26 cellular contexts compared by ENCODE assay signal in genomic region chr2:80703532-80703931, GRCh38.
"Had no signal": no experiment of that assay in that cellular context is flagged by ENCODE, and none has a peak within 500 bp of the region (broad histone marks: within the 10 kb centered on the region; RNA-seq: fewer than 3 reads in every experiment).

No MANE protein-coding gene starts in this region.

- H3K4me1 Mint-ChIP-seq: activated CD4-positive, alpha-beta memory T cell treated with anti-CD3 and anti-CD28 coated beads, Interleukin-2, amount 10 ng/mL, durations not matched to agents 7 days and 5 days; activated CD4-positive, alpha-beta T cell treated with anti-CD3 and anti-CD28 coated beads, Interleukin-2, amount 10 ng/mL, durations not matched to agents 7 days and 5 days had no signal

- H3K36me3 Mint-ChIP-seq: activated naive CD8-positive, alpha-beta T cell had no signal

- ATAC-seq: activated T-cell treated with anti-CD3 and anti-CD28 coated beads, Interleukin-2, amount 50 U/mL, for 72 hours; effector memory CD8-positive, alpha-beta T cell; gastroesophageal sphincter had no signal

- H3K9me3 ChIP-seq: gastroesophageal sphincter had no signal

- DNase-seq: activated CD4-positive, alpha-beta memory T cell treated with anti-CD3 and anti-CD28 coated beads, Interleukin-2, amount 10 ng/mL, durations not matched to agents 7 days and 5 days; activated CD4-positive, alpha-beta T cell treated with anti-CD3 and anti-CD28 coated beads for 1 hour; activated CD4-positive, alpha-beta T cell treated with anti-CD3 and anti-CD28 coated beads for 4 hours; activated CD4-positive, alpha-beta T cell treated with anti-CD3 and anti-CD28 coated beads, Interleukin-2, amount 10 ng/mL, durations not matched to agents 7 days and 5 days; activated CD4-positive, alpha-beta T cell treated with anti-CD3 and anti-CD28 coated beads, Interleukin-2, amount 50 U/mL, for 4 hours; activated CD8-positive, alpha-beta memory T cell treated with anti-CD3 and anti-CD28 coated beads, Interleukin-2, amount 50 U/mL, for 48 hours; activated gamma-delta T cell treated with Interleukin-2 at 50 U/mL for 16 hours; activated naive CD4-positive, alpha-beta T cell treated with anti-CD3 and anti-CD28 coated beads, Interleukin-2, amount 50 U/mL, for 16 hours; activated naive CD4-positive, alpha-beta T cell treated with Interleukin-2 at 50 U/mL for 16 hours; activated T-cell treated with anti-CD3 and anti-CD28 coated beads for 4 hours; activated T-cell treated with anti-CD3 and anti-CD28 coated beads, Interleukin-2, amount 50 U/mL, for 24 hours; activated T-cell treated with anti-CD3 and anti-CD28 coated beads, Interleukin-2, amount 50 U/mL, for 72 hours; amniotic stem cell; anterior cingulate cortex; brain microvascular endothelial cell; caudate nucleus; cortex of kidney; dermis blood vessel endothelial cell; effector CD4-positive, alpha-beta T cell; effector memory CD8-positive, alpha-beta T cell; erythroblast; esophagus squamous epithelium; foreskin melanocyte; T-helper 2 cell had no signal

- H3K27ac ChIP-seq: brain microvascular endothelial cell, esophagus squamous epithelium, gastroesophageal sphincter had no signal

- H3K27ac Mint-ChIP-seq: activated CD4-positive, alpha-beta memory T cell treated with anti-CD3 and anti-CD28 coated beads, Interleukin-2, amount 10 ng/mL, durations not matched to agents 7 days and 5 days; activated CD4-positive, alpha-beta T cell treated with anti-CD3 and anti-CD28 coated beads, Interleukin-2, amount 10 ng/mL, durations not matched to agents 7 days and 5 days; activated naive CD8-positive, alpha-beta T cell; activated T-cell treated with anti-CD3 and anti-CD28 coated beads, Interleukin-2, amount 50 U/mL, for 24 hours; activated T-cell treated with anti-CD3 and anti-CD28 coated beads, Interleukin-2, amount 50 U/mL, for 72 hours; effector memory CD8-positive, alpha-beta T cell had no signal

- H3K27me3 Mint-ChIP-seq: activated CD4-positive, alpha-beta memory T cell treated with anti-CD3 and anti-CD28 coated beads, Interleukin-2, amount 10 ng/mL, durations not matched to agents 7 days and 5 days; activated CD4-positive, alpha-beta T cell treated with anti-CD3 and anti-CD28 coated beads, Interleukin-2, amount 10 ng/mL, durations not matched to agents 7 days and 5 days; activated naive CD8-positive, alpha-beta T cell; activated T-cell treated with anti-CD3 and anti-CD28 coated beads, Interleukin-2, amount 50 U/mL, for 24 hours; effector memory CD8-positive, alpha-beta T cell had no signal

- H3K27me3 ChIP-seq: brain microvascular endothelial cell, esophagus squamous epithelium, gastroesophageal sphincter had no signal

- H3K4me3 ChIP-seq: esophagus squamous epithelium, gastroesophageal sphincter had no signal

- H3K4me3 Mint-ChIP-seq: activated CD4-positive, alpha-beta memory T cell treated with anti-CD3 and anti-CD28 coated beads, Interleukin-2, amount 10 ng/mL, durations not matched to agents 7 days and 5 days; activated CD4-positive, alpha-beta T cell treated with anti-CD3 and anti-CD28 coated beads, Interleukin-2, amount 10 ng/mL, durations not matched to agents 7 days and 5 days; activated naive CD8-positive, alpha-beta T cell; activated T-cell treated with anti-CD3 and anti-CD28 coated beads, Interleukin-2, amount 50 U/mL, for 24 hours; activated T-cell treated with anti-CD3 and anti-CD28 coated beads, Interleukin-2, amount 50 U/mL, for 72 hours; effector memory CD8-positive, alpha-beta T cell had no signal

- H3K4me1 ChIP-seq: esophagus squamous epithelium had no signal

- H3K36me3 ChIP-seq: brain microvascular endothelial cell, esophagus squamous epithelium, gastroesophageal sphincter had no signal
